Comparison of ENCODE assay signal across 17 cellular contexts in genomic region chr12:128570191-128571065, GRCh38.
DNase-seq lines count a peak whose midpoint lies in the region; ATAC-seq and TF ChIP-seq lines count a peak whose summit lies in the region.
"Had no signal": no experiment of that assay in that cellular context is flagged by ENCODE, and none has a peak within 500 bp of the region (broad histone marks: within the 10 kb centered on the region; RNA-seq: fewer than 3 reads in every experiment).

No MANE protein-coding gene starts in this region.

- H3K4me3 ChIP-seq in KMS-11 (IDR thresholded peaks at IDR 0.05; ENCODE audit: insufficient read depth, low read depth, low read length) (no peak overlapping the region), hepatocyte (no peak overlapping the region)

- H3K4me2 ChIP-seq in KMS-11 (peak overlapping the region; percentile 83), hepatocyte (no peak overlapping the region)

- peak overlapping the region; percentile 22 for H3K27ac Mint-ChIP-seq in activated T-cell treated with anti-CD3 and anti-CD28 coated beads, Interleukin-2, amount 50 U/mL, for 72 hours
- no peak overlapping the region for H3K27ac Mint-ChIP-seq in activated T-cell treated with anti-CD3 and anti-CD28 coated beads, Interleukin-2, amount 50 U/mL, for 24 hours

- no peaks in the 10 kb centered on the region for H3K4me1 Mint-ChIP-seq in activated T-cell treated with anti-CD3 and anti-CD28 coated beads, Interleukin-2, amount 50 U/mL, for 72 hours (ENCODE audit: low read depth)
- peaks cover 4% of the 10 kb centered on the region for H3K4me1 Mint-ChIP-seq in activated T-cell treated with anti-CD3 and anti-CD28 coated beads, Interleukin-2, amount 50 U/mL, for 24 hours (ENCODE audit: low read depth)
- H3K4me1 Mint-ChIP-seq: IgD-negative memory B cell had no signal

- peak; percentile 84 to 89 for ATAC-seq in activated T-cell treated with anti-CD3 and anti-CD28 coated beads, Interleukin-2, amount 50 U/mL, for 72 hours (replicated peaks in 1 of 2)
- ATAC-seq in HG02571 (IDR thresholded peaks at IDR 0.05; ENCODE audit: unreplicated experiment) (peak; percentile 41), HG03469 (IDR thresholded peaks at IDR 0.05; ENCODE audit: unreplicated experiment) (no peak)

- H2AFZ ChIP-seq in KMS-11 (ENCODE audit: low read depth) (peak overlapping the region; percentile 61), hepatocyte (no peak overlapping the region)
- H2AFZ ChIP-seq: parathyroid adenoma had no signal

- no peaks in the 10 kb centered on the region; the same call in 1 of the 2 replicates for H3K79me2 ChIP-seq in KMS-11 (ENCODE audit: insufficient read depth, low read depth)
- H3K79me2 ChIP-seq in hepatocyte, result no peaks in the 10 kb centered on the region
- H3K79me2 ChIP-seq: parathyroid adenoma had no signal

- WGBS in hepatocyte (ENCODE audit: low lambda C conversion rate, missing lambda C conversion rate), result 89% methylated on average over 11 of the region's 11 CpGs

- peak overlapping the region in 1 of 2 donors; percentile 66 for H3K4me3 Mint-ChIP-seq in activated T-cell treated with anti-CD3 and anti-CD28 coated beads, Interleukin-2, amount 50 U/mL, for 72 hours
- H3K4me3 Mint-ChIP-seq in activated T-cell treated with anti-CD3 and anti-CD28 coated beads, Interleukin-2, amount 50 U/mL, for 24 hours, result no peak overlapping the region

- peak overlapping the region; percentile 66; the same call in 1 of the 2 replicates for H3K9ac ChIP-seq in KMS-11
- H3K9ac ChIP-seq: parathyroid adenoma had no signal

- H3K36me3 ChIP-seq in KMS-11 (ENCODE audit: insufficient read depth), result no peaks in the 10 kb centered on the region
- H3K36me3 ChIP-seq in hepatocyte (replicated peaks; ENCODE audit: insufficient read depth, low read depth), result no peaks in the 10 kb centered on the region

- H3K9me3 Mint-ChIP-seq in activated T-cell treated with anti-CD3 and anti-CD28 coated beads, Interleukin-2, amount 50 U/mL, for 72 hours, result peaks cover 4% of the 10 kb centered on the region in 2 donors
- H3K9me3 Mint-ChIP-seq in activated T-cell treated with anti-CD3 and anti-CD28 coated beads, Interleukin-2, amount 50 U/mL, for 24 hours, result peaks cover 11% of the 10 kb centered on the region

- H3K4me1 ChIP-seq in KMS-11 (ENCODE audit: low read depth, poor library complexity, severe bottlenecking) (peaks cover 32% of the 10 kb centered on the region), hepatocyte (ENCODE audit: insufficient read depth) (no peaks in the 10 kb centered on the region)
- H3K4me1 ChIP-seq: parathyroid adenoma had no signal

- H3K27ac ChIP-seq in KMS-11 (peak overlapping the region; percentile 92), hepatocyte (no peak overlapping the region)
- H3K27ac ChIP-seq: parathyroid adenoma had no signal

- no peaks in the 10 kb centered on the region for H3K9me2 ChIP-seq in hepatocyte (replicated peaks; ENCODE audit: insufficient read depth)

- no peaks in the 10 kb centered on the region for H3K9me3 ChIP-seq in hepatocyte (ENCODE audit: low read depth)

- DNase-seq in activated T-cell treated with anti-CD3 and anti-CD28 coated beads, Interleukin-2, amount 50 U/mL, for 72 hours, result peak; percentile 3 to 52
- DNase-seq in activated T-cell treated with anti-CD3 and anti-CD28 coated beads, Interleukin-2, amount 50 U/mL, for 24 hours, result no peak
- peak; percentile 24 for DNase-seq in stimulated activated CD8-positive, alpha-beta memory T cell treated with anti-CD3 and anti-CD28 coated beads, Interleukin-4, amount 100 ng/mL, for 48 hours
- DNase-seq in AG20443 (ENCODE audit: low spot score), result no peak
- no peak for DNase-seq in hepatocyte (ENCODE audit: low spot score)
- DNase-seq: activated CD8-positive, alpha-beta memory T cell treated with anti-CD3 and anti-CD28 coated beads, Interleukin-2, amount 50 U/mL, for 4 hours; DND-41; hypothalamus; mammary epithelial cell; NCI-H187 treated with DMSO at 0.1 percent for 48 hours; stimulated activated CD4-positive, alpha-beta T cell treated with anti-CD3 and anti-CD28 coated beads, Interleukin-4, amount 100 ng/mL, for 24 hours; substantia nigra had no signal

- TF ChIP-seq CTCF in KMS-11 (conservative IDR thresholded peaks at IDR 0.05; ENCODE audit: low read depth, low read length), result no peak
- no peak for TF ChIP-seq CTCF in hepatocyte (IDR thresholded peaks at IDR 0.05; ENCODE audit: poor library complexity)

- H4K20me1 ChIP-seq in KMS-11 (ENCODE audit: insufficient read depth), result no peaks in the 10 kb centered on the region
- no peaks in the 10 kb centered on the region for H4K20me1 ChIP-seq in hepatocyte (ENCODE audit: insufficient read depth, poor library complexity, severe bottlenecking)

- H3K27me3 Mint-ChIP-seq in activated T-cell treated with anti-CD3 and anti-CD28 coated beads, Interleukin-2, amount 50 U/mL, for 72 hours (ENCODE audit: low read depth), result no peaks in the 10 kb centered on the region
- H3K27me3 Mint-ChIP-seq in activated T-cell treated with anti-CD3 and anti-CD28 coated beads, Interleukin-2, amount 50 U/mL, for 24 hours, result no peaks in the 10 kb centered on the region
- H3K27me3 Mint-ChIP-seq: IgD-negative memory B cell had no signal

- H3K27me3 ChIP-seq in KMS-11 (ENCODE audit: insufficient read depth, low read depth) (no peaks in the 10 kb centered on the region), hepatocyte (no peaks in the 10 kb centered on the region)

- H3K36me3 Mint-ChIP-seq in activated T-cell treated with anti-CD3 and anti-CD28 coated beads, Interleukin-2, amount 50 U/mL, for 72 hours (ENCODE audit: insufficient read depth in 2 of 2), result peaks cover 0 to 1% of the 10 kb centered on the region in 2 donors
- H3K36me3 Mint-ChIP-seq in activated T-cell treated with anti-CD3 and anti-CD28 coated beads, Interleukin-2, amount 50 U/mL, for 24 hours (ENCODE audit: low read depth), result no peaks in the 10 kb centered on the region
- H3K36me3 Mint-ChIP-seq: IgD-negative memory B cell had no signal

Comparison
In these comparisons a context has a peak if more than half of its experiments do, and no peak if none do; other contexts are left out.
1. DNase-seq: peak in activated T-cell treated with anti-CD3 and anti-CD28 coated beads, Interleukin-2, amount 50 U/mL, for 72 hours (2 of 2) and stimulated activated CD8-positive, alpha-beta memory T cell treated with anti-CD3 and anti-CD28 coated beads, Interleukin-4, amount 100 ng/mL, for 48 hours (single experiment); none in activated T-cell treated with anti-CD3 and anti-CD28 coated beads, Interleukin-2, amount 50 U/mL, for 24 hours (single experiment), AG20443 (single experiment) and hepatocyte (single experiment).